ENCODE assay signal across 8 cellular contexts in genomic region chr14:90828642-90829487, GRCh38. TPM values are rescaled to one million over a fixed set of nuclear protein-coding genes. Genes with fewer than 3 reads are reported as not detected.
A peak's percentile ranks its signal among the peaks of the same experiment; 100 is the strongest.
DNase-seq lines count a peak whose midpoint lies in the region; ATAC-seq and TF ChIP-seq lines count a peak whose summit lies in the region.

No MANE protein-coding gene starts in this region.

- H3K27me3 ChIP-seq in HL-60 (ENCODE audit: insufficient read depth, poor library complexity, severe bottlenecking) = no peaks in the 10 kb centered on the region

- peaks cover 6% of the 10 kb centered on the region for H3K9me3 Mint-ChIP-seq in activated naive CD8-positive, alpha-beta T cell treated with anti-CD3 and anti-CD28 coated beads for 36 hours

- H3K4me1 Mint-ChIP-seq in activated naive CD8-positive, alpha-beta T cell treated with anti-CD3 and anti-CD28 coated beads for 36 hours = peaks cover 19% of the 10 kb centered on the region

- TF ChIP-seq CTCF in HL-60 (IDR thresholded peaks at IDR 0.05; ENCODE audit: insufficient read depth, low read length) = no peak

- peak overlapping the region; percentile 75 for H3K4me3 Mint-ChIP-seq in activated naive CD8-positive, alpha-beta T cell treated with anti-CD3 and anti-CD28 coated beads for 36 hours

- H3K27me3 Mint-ChIP-seq in activated naive CD8-positive, alpha-beta T cell treated with anti-CD3 and anti-CD28 coated beads for 36 hours = no peaks in the 10 kb centered on the region

- H3K27ac Mint-ChIP-seq in activated naive CD8-positive, alpha-beta T cell treated with anti-CD3 and anti-CD28 coated beads for 36 hours = peak overlapping the region; percentile 80

- peak overlapping the region; percentile 20; the same call in 1 of the 2 replicates for H3K27ac ChIP-seq in HL-60 (replicated peaks)
- H3K27ac ChIP-seq in temporal lobe (ENCODE audit: low read depth, low read length) = peak overlapping the region; percentile 78

- DNase-seq in HL-60 (ENCODE audit: low read depth in 1 of 2, low spot score in 1 of 2) = peak in 1 of 2 experiments; percentile 55
- peak; percentile 22 for DNase-seq in activated naive CD8-positive, alpha-beta T cell treated with anti-CD3 and anti-CD28 coated beads for 36 hours
- no peak for DNase-seq in left lobe of liver (ENCODE audit: low spot score)
- DNase-seq in RKO (ENCODE audit: low spot score) = no peak
- DNase-seq in NCI-H1092 treated with DMSO at 0.1 percent for 48 hours (lab: John Stamatoyannopoulos, UW) = no peak
- no peak for DNase-seq in NCI-H128 (lab: John Stamatoyannopoulos, UW; ENCODE audit: unreplicated experiment)

- peaks cover 6% of the 10 kb centered on the region for H3K36me3 Mint-ChIP-seq in activated naive CD8-positive, alpha-beta T cell treated with anti-CD3 and anti-CD28 coated beads for 36 hours

- ATAC-seq in GM19351 (IDR thresholded peaks at IDR 0.05; ENCODE audit: unreplicated experiment) (peak; percentile 48), left lobe of liver (peak; percentile 45)

- no peak overlapping the region for H3K4me3 ChIP-seq in HL-60 (replicated peaks; ENCODE audit: insufficient read depth, low read length)

RNA-seq across cellular contexts. Expression of gene TTC7B, which starts 12.6 kb away (rescaled TPM):
- total RNA-seq in activated naive CD8-positive, alpha-beta T cell treated with anti-CD3 and anti-CD28 coated beads for 36 hours = 1 to 10 TPM; 7.1 to 7.6 TPM
- total RNA-seq in left lobe of liver = 32.4 TPM
- total RNA-seq in temporal lobe = 11.6 TPM
